Comparison of ENCODE assay signal across 15 cellular contexts in genomic region chr16:22323173-22323997, GRCh38. TPM values are rescaled to one million over a fixed set of nuclear protein-coding genes. Genes with fewer than 3 reads are reported as not detected.
DNase-seq lines count a peak whose midpoint lies in the region; ATAC-seq, FAIRE-seq and TF ChIP-seq lines count a peak whose summit lies in the region.
"Had no signal": no experiment of that assay in that cellular context is flagged by ENCODE, and none has a peak within 500 bp of the region (broad histone marks: within the 10 kb centered on the region; RNA-seq: fewer than 3 reads in every experiment).

No MANE protein-coding gene starts in this region.

- POLR2A ChIA-PET in T-cell (lab: Charles Lee) = no interaction called here
- POLR2A ChIA-PET in HepG2 (lab: Yijun Ruan, JAX) = interaction anchor here (1.0 kb wide), 1 partner anchor 12 kb away, joined by 4 read pairs; no protein-coding TSS in a partner anchor
- POLR2A ChIA-PET in PC-3 (lab: Charles Lee; ENCODE audit: unreplicated experiment) = no interaction called here

- 98% methylated on average over 13 of the region's 13 CpGs for WGBS in HepG2 (ENCODE audit: low lambda C conversion rate)

- peak overlapping the region; percentile 64 for H3K27ac Mint-ChIP-seq in activated naive CD4-positive, alpha-beta T cell treated with anti-CD3 and anti-CD28 coated beads, Interleukin-2, amount 10 ng/mL, durations not matched to agents 7 days and 5 days
- H3K27ac Mint-ChIP-seq in T-cell = peak overlapping the region; percentile 34 to 52
- peak overlapping the region; percentile 56 for H3K27ac Mint-ChIP-seq in stimulated activated naive B cell treated with anti-CD40 and anti-IgM and Interleukin-4, amounts not matched to agents 10 μg/mL and 1 μg/mL and 100 μg/mL, for 72 hours

- H3K27me3 ChIP-seq in HepG2 (ENCODE audit: control insufficient read depth in 1 of 2, insufficient read depth in 2 of 2, low read length in 2 of 2) (no peaks in the 10 kb centered on the region), PC-3 (ENCODE audit: low read length) (no peaks in the 10 kb centered on the region)
- H3K27me3 ChIP-seq: Peyer's patch had no signal

- peaks cover 31% of the 10 kb centered on the region; the same call in 1 of the 2 replicates for H4K20me1 ChIP-seq in HepG2 (ENCODE audit: insufficient read depth, low read length)
- no peaks in the 10 kb centered on the region for H4K20me1 ChIP-seq in PC-3 (ENCODE audit: low read length)

- in situ Hi-C loops in HepG2 (cut with HindIII; ENCODE audit: extremely low pct_ligation_motif_present, low pct_unique_long_range_greater_than_20kb) = no loop called here

- no peak overlapping the region for H3K27ac ChIP-seq in HepG2 (ENCODE audit: extremely low read length, insufficient read depth, low read length)
- H3K27ac ChIP-seq in PC-3 (ENCODE audit: low read length) = no peak overlapping the region
- H3K27ac ChIP-seq: Peyer's patch had no signal

- no peaks in the 10 kb centered on the region for H3K9me3 Mint-ChIP-seq in activated naive CD4-positive, alpha-beta T cell treated with anti-CD3 and anti-CD28 coated beads, Interleukin-2, amount 10 ng/mL, durations not matched to agents 7 days and 5 days
- no peaks in the 10 kb centered on the region for H3K9me3 Mint-ChIP-seq in T-cell
- H3K9me3 Mint-ChIP-seq in stimulated activated naive B cell treated with anti-CD40 and anti-IgM and Interleukin-4, amounts not matched to agents 10 μg/mL and 1 μg/mL and 100 μg/mL, for 72 hours = no peaks in the 10 kb centered on the region

- H3K4me2 ChIP-seq in HepG2 (ENCODE audit: low read depth, low read length) = no peak overlapping the region
- H3K4me2 ChIP-seq in PC-3 (ENCODE audit: low read length) = no peak overlapping the region

- H3K36me3 ChIP-seq in HepG2 (replicated peaks in 1 of 2; ENCODE audit: control insufficient read depth in 1 of 2, insufficient read depth in 2 of 2, low read length in 2 of 2) = peaks cover 69 to 98% of the 10 kb centered on the region in 2 experiments
- H3K36me3 ChIP-seq in PC-3 (ENCODE audit: low read depth, low read length) = peaks cover 16% of the 10 kb centered on the region; the same call in 1 of the 2 replicates

- TF ChIP-seq EP300 in HepG2 (IDR thresholded peaks at IDR 0.05; ENCODE audit: low read depth in 2 of 2, low read length in 2 of 2) (no peak), HepG2 (CRISPR knock-in tag; IDR thresholded peaks at IDR 0.05; ENCODE audit: borderline replicate concordance) (no peak)

- intact Hi-C loops in HepG2 (cut with micrococcal nuclease; ENCODE audit: unreplicated experiment) = loop anchor here (5.0 kb wide), 1 partner anchor 49 kb away; the partner anchor contains the start of gene CDR2
- intact Hi-C loops in PC-3 (cut with micrococcal nuclease) = loop anchor here (5.0 to 10.0 kb wide), 2 partner anchors 51 to 1166 kb away; partner anchors contain the start of genes CDR2 and LDAF1

- CTCF ChIA-PET in activated naive CD4-positive, alpha-beta T cell treated with anti-CD3 and anti-CD28 coated beads, Interleukin-2, amount 10 ng/mL, durations not matched to agents 7 days and 5 days (lab: Charles Lee) = interaction anchor here (0.5 to 1.0 kb wide), 3 partner anchors 26 to 1021 kb away, joined by 3 read pairs; no protein-coding TSS in a partner anchor
- CTCF ChIA-PET in T-cell (lab: Charles Lee) = no interaction called here
- CTCF ChIA-PET in HepG2 (lab: Yijun Ruan, JAX; ENCODE audit: low intra/inter-chr PET ratio, low total read pairs) = no interaction called here
- CTCF ChIA-PET in PC-3 (lab: Charles Lee) = no interaction called here

- H3K4me3 Mint-ChIP-seq in activated naive CD4-positive, alpha-beta T cell treated with anti-CD3 and anti-CD28 coated beads, Interleukin-2, amount 10 ng/mL, durations not matched to agents 7 days and 5 days = no peak overlapping the region
- no peak overlapping the region for H3K4me3 Mint-ChIP-seq in T-cell
- H3K4me3 Mint-ChIP-seq in stimulated activated naive B cell treated with anti-CD40 and anti-IgM and Interleukin-4, amounts not matched to agents 10 μg/mL and 1 μg/mL and 100 μg/mL, for 72 hours = no peak overlapping the region

- no peak for TF ChIP-seq RAD21 in HepG2 (CRISPR knock-in tag; IDR thresholded peaks at IDR 0.05)

- no peak for ATAC-seq in T-cell (replicated peaks in 1 of 4)
- ATAC-seq in HepG2 = no peak
- no peak for ATAC-seq in stimulated activated naive B cell treated with anti-CD40 and anti-IgM and Interleukin-4, amounts not matched to agents 10 μg/mL and 1 μg/mL and 100 μg/mL, for 72 hours (replicated peaks)
- no peak for ATAC-seq in PC-3

- H3K4me1 Mint-ChIP-seq in activated naive CD4-positive, alpha-beta T cell treated with anti-CD3 and anti-CD28 coated beads, Interleukin-2, amount 10 ng/mL, durations not matched to agents 7 days and 5 days = peaks cover 4% of the 10 kb centered on the region
- peaks cover 7 to 10% (median 8%) of the 10 kb centered on the region in 3 donors for H3K4me1 Mint-ChIP-seq in T-cell
- H3K4me1 Mint-ChIP-seq in stimulated activated naive B cell treated with anti-CD40 and anti-IgM and Interleukin-4, amounts not matched to agents 10 μg/mL and 1 μg/mL and 100 μg/mL, for 72 hours = no peaks in the 10 kb centered on the region

- H3K9ac ChIP-seq in HepG2 (ENCODE audit: insufficient read depth, low read depth, low read length) (no peak overlapping the region), PC-3 (ENCODE audit: low read length) (no peak overlapping the region)

- H3K4me1 ChIP-seq in HepG2 (ENCODE audit: insufficient read depth, low read length) (no peaks in the 10 kb centered on the region), PC-3 (ENCODE audit: insufficient read depth, low read length) (no peaks in the 10 kb centered on the region)
- H3K4me1 ChIP-seq: Peyer's patch had no signal

- no peaks in the 10 kb centered on the region for H3K9me3 ChIP-seq in HepG2 (ENCODE audit: low read length)
- no peaks in the 10 kb centered on the region for H3K9me3 ChIP-seq in PC-3 (ENCODE audit: low read length)
- H3K9me3 ChIP-seq: Peyer's patch had no signal

- BruUV-seq in HepG2 (replicated peaks; lab: Mats Ljungman, UMichigan) = no TSS peak
- no TSS peak for BruUV-seq in PC-3 (replicated peaks; lab: Mats Ljungman, UMichigan)

- no peaks in the 10 kb centered on the region for H3F3A ChIP-seq in PC-3 (ENCODE audit: low read length, unreplicated experiment)

- TF ChIP-seq POLR2A in HepG2 (IDR thresholded peaks at IDR 0.05; ENCODE audit: insufficient read depth in 1 of 2, low read depth in 2 of 2, low read length in 2 of 2) = no peak; a peak in 1 of 4 replicates

- H3K4me3 ChIP-seq in HepG2 (replicated peaks in 1 of 3; ENCODE audit: insufficient read depth in 1 of 3, low read depth in 2 of 3, low read length in 3 of 3) (no peak overlapping the region), PC-3 (ENCODE audit: low read length) (no peak overlapping the region)
- H3K4me3 ChIP-seq: Peyer's patch had no signal

- TF ChIP-seq CTCF in HepG2 (CRISPR knock-in tag; IDR thresholded peaks at IDR 0.05) (no peak), PC-3 (conservative IDR thresholded peaks at IDR 0.05; ENCODE audit: low read depth, low read length) (no peak)

- no peak for FAIRE-seq in HepG2 (lab: Jason Lieb, UNC)
- FAIRE-seq: A204.1 had no signal

- peaks cover 36% of the 10 kb centered on the region for H3K36me3 Mint-ChIP-seq in activated naive CD4-positive, alpha-beta T cell treated with anti-CD3 and anti-CD28 coated beads, Interleukin-2, amount 10 ng/mL, durations not matched to agents 7 days and 5 days
- peaks cover 37% of the 10 kb centered on the region for H3K36me3 Mint-ChIP-seq in T-cell
- peaks cover 43 to 67% of the 10 kb centered on the region in 2 donors for H3K36me3 Mint-ChIP-seq in stimulated activated naive B cell treated with anti-CD40 and anti-IgM and Interleukin-4, amounts not matched to agents 10 μg/mL and 1 μg/mL and 100 μg/mL, for 72 hours

- no peaks in the 10 kb centered on the region for H3K9me2 ChIP-seq in PC-3 (replicated peaks; ENCODE audit: low read length)

- no peaks in the 10 kb centered on the region for H3K27me3 Mint-ChIP-seq in activated naive CD4-positive, alpha-beta T cell treated with anti-CD3 and anti-CD28 coated beads, Interleukin-2, amount 10 ng/mL, durations not matched to agents 7 days and 5 days
- no peaks in the 10 kb centered on the region for H3K27me3 Mint-ChIP-seq in T-cell
- H3K27me3 Mint-ChIP-seq in stimulated activated naive B cell treated with anti-CD40 and anti-IgM and Interleukin-4, amounts not matched to agents 10 μg/mL and 1 μg/mL and 100 μg/mL, for 72 hours = no peaks in the 10 kb centered on the region

- no peak overlapping the region for H2AFZ ChIP-seq in HepG2 (ENCODE audit: low read length)
- no peak overlapping the region for H2AFZ ChIP-seq in PC-3 (ENCODE audit: low read length)

- H3K79me2 ChIP-seq in HepG2 (ENCODE audit: insufficient read depth, low read length) (peaks cover 14% of the 10 kb centered on the region), PC-3 (ENCODE audit: low read length) (no peaks in the 10 kb centered on the region)

- DNase-seq in activated naive CD4-positive, alpha-beta T cell treated with anti-CD3 and anti-CD28 coated beads, Interleukin-2, amount 10 ng/mL, durations not matched to agents 7 days and 5 days = no peak
- DNase-seq in activated naive CD4-positive, alpha-beta T cell (lab: John Stamatoyannopoulos, UW) = no peak
- DNase-seq in T-cell (peak in 1 of 34 experiments; percentile 11), HepG2 (ENCODE audit: low spot score) (no peak), PC-3 (no peak), DMS53 (lab: John Stamatoyannopoulos, UW) (no peak)
- no peak for DNase-seq in stimulated activated naive B cell treated with anti-CD40 and anti-IgM and Interleukin-4, amounts not matched to agents 10 μg/mL and 1 μg/mL and 100 μg/mL, for 72 hours
- no peak for DNase-seq in activated CD4-positive, alpha-beta T cell treated with anti-CD3 and anti-CD28 coated beads, Interleukin-2, amount 50 U/mL, for 1 hour
- DNase-seq: GOT3, NCI-H1436, NCI-H2029 treated with DMSO at 0.1 percent for 48 hours, NCI-H510A treated with DMSO at 0.1 percent for 48 hours, SIG-M5 had no signal

RNA-seq across cellular contexts. Expression of gene POLR3E, which starts 26.2 kb away (rescaled TPM):
- total RNA-seq in T-cell (100 to 1,000 TPM in 2 of 5 donors, 10 to 100 TPM in 3; 79.3 to 174 (median 99.7) TPM), HepG2 (2016; rRNA removed; fragmentation: Illumina TruSeq; extraction: Trizol) (94.8 and 135 TPM in 2 replicates), PC-3 (2014; rRNA removed) (48.8 and 57.1 TPM in 2 replicates)
- 40.5 and 40.7 TPM in 2 replicates for total RNA-seq in HepG2 (2016; cell fraction: cytosol; rRNA removed; fragmentation: Illumina TruSeq; extraction: Trizol; ENCODE audit: low read depth)
- 93.2 and 125 TPM in 2 replicates for total RNA-seq in HepG2 (2016; cell fraction: insoluble cytoplasmic fraction; rRNA removed; fragmentation: Illumina TruSeq; extraction: Trizol)
- total RNA-seq in HepG2 (2016; cell fraction: membrane; rRNA removed; fragmentation: Illumina TruSeq; extraction: Trizol) = 103 and 106 TPM in 2 replicates
- 115 and 134 TPM in 2 replicates for total RNA-seq in HepG2 (2016; cell fraction: nucleus; rRNA removed; fragmentation: Illumina TruSeq; extraction: Trizol)
- polyA plus RNA-seq in HepG2 (2011; rRNA removed) = 262 and 280 TPM in 2 replicates
- 132 and 169 TPM in 2 replicates for polyA plus RNA-seq in HepG2 (2011; cell fraction: cytosol; rRNA removed)
- polyA plus RNA-seq in HepG2 (2011; cell fraction: nucleus; rRNA removed) = 753 and 830 TPM in 2 replicates
- polyA plus RNA-seq in HepG2 (2012) = 105 and 114 TPM in 2 replicates
- 31.3 and 37.9 TPM in 2 replicates for polyA plus RNA-seq in HepG2 (2016; cell fraction: cytosol; fragmentation: Illumina TruSeq; extraction: Trizol; ENCODE audit: low read depth)
- 94.5 and 105 TPM in 2 replicates for polyA plus RNA-seq in HepG2 (2016; cell fraction: insoluble cytoplasmic fraction; fragmentation: Illumina TruSeq; extraction: Trizol; ENCODE audit: low read depth)
- 62.4 and 65.8 TPM in 2 replicates for polyA plus RNA-seq in HepG2 (2016; cell fraction: membrane; fragmentation: Illumina TruSeq; extraction: Trizol; ENCODE audit: low read depth)
- 279 and 292 TPM in 2 replicates for polyA plus RNA-seq in HepG2 (2016; cell fraction: nucleus; fragmentation: Illumina TruSeq; extraction: Trizol; ENCODE audit: insufficient read depth, low read depth)
- polyA minus RNA-seq in HepG2 (2011; rRNA and poly(A)+ RNA removed; ENCODE audit: low replicate concordance) = 472 and 743 TPM in 2 replicates
- 96.6 and 110 TPM in 2 replicates for polyA minus RNA-seq in HepG2 (2011; cell fraction: cytosol; rRNA and poly(A)+ RNA removed)
- polyA minus RNA-seq in HepG2 (2011; cell fraction: nucleus; rRNA and poly(A)+ RNA removed) = 279 and 332 TPM in 2 replicates

RNA-seq across cellular contexts. Expression of gene CDR2, which starts 51.0 kb away (rescaled TPM):
- total RNA-seq in T-cell (10 to 100 TPM; 58.7 to 97.5 (median 72.6) TPM), HepG2 (2016; rRNA removed; fragmentation: Illumina TruSeq; extraction: Trizol) (59.0 and 76.7 TPM in 2 replicates), PC-3 (2014; rRNA removed) (14.1 and 14.7 TPM in 2 replicates)
- total RNA-seq in HepG2 (2016; cell fraction: cytosol; rRNA removed; fragmentation: Illumina TruSeq; extraction: Trizol; ENCODE audit: low read depth) = 20.7 and 23.8 TPM in 2 replicates
- total RNA-seq in HepG2 (2016; cell fraction: insoluble cytoplasmic fraction; rRNA removed; fragmentation: Illumina TruSeq; extraction: Trizol) = 60.0 and 73.9 TPM in 2 replicates
- 44.0 and 46.8 TPM in 2 replicates for total RNA-seq in HepG2 (2016; cell fraction: membrane; rRNA removed; fragmentation: Illumina TruSeq; extraction: Trizol)
- total RNA-seq in HepG2 (2016; cell fraction: nucleus; rRNA removed; fragmentation: Illumina TruSeq; extraction: Trizol) = 34.8 and 41.9 TPM in 2 replicates
- 67.5 and 78.9 TPM in 2 replicates for polyA plus RNA-seq in HepG2 (2011; rRNA removed)
- 60.0 and 71.4 TPM in 2 replicates for polyA plus RNA-seq in HepG2 (2011; cell fraction: cytosol; rRNA removed)
- 32.2 and 35.4 TPM in 2 replicates for polyA plus RNA-seq in HepG2 (2011; cell fraction: nucleus; rRNA removed)
- polyA plus RNA-seq in HepG2 (2012) = 42.9 and 53.6 TPM in 2 replicates
- 9.2 and 11.4 TPM in 2 replicates for polyA plus RNA-seq in HepG2 (2016; cell fraction: cytosol; fragmentation: Illumina TruSeq; extraction: Trizol; ENCODE audit: low read depth)
- 89.8 and 91.4 TPM in 2 replicates for polyA plus RNA-seq in HepG2 (2016; cell fraction: insoluble cytoplasmic fraction; fragmentation: Illumina TruSeq; extraction: Trizol; ENCODE audit: low read depth)
- 27.9 and 34.0 TPM in 2 replicates for polyA plus RNA-seq in HepG2 (2016; cell fraction: membrane; fragmentation: Illumina TruSeq; extraction: Trizol; ENCODE audit: low read depth)
- 73.8 and 74.1 TPM in 2 replicates for polyA plus RNA-seq in HepG2 (2016; cell fraction: nucleus; fragmentation: Illumina TruSeq; extraction: Trizol; ENCODE audit: insufficient read depth, low read depth)
- 12.4 and 45.2 TPM in 2 replicates for polyA minus RNA-seq in HepG2 (2011; rRNA and poly(A)+ RNA removed; ENCODE audit: low replicate concordance)
- 55.0 and 56.7 TPM in 2 replicates for polyA minus RNA-seq in HepG2 (2011; cell fraction: cytosol; rRNA and poly(A)+ RNA removed)
- polyA minus RNA-seq in HepG2 (2011; cell fraction: nucleus; rRNA and poly(A)+ RNA removed) = 52.0 and 54.7 TPM in 2 replicates
